18 cellular contexts compared by ENCODE assay signal in the genomic region with DNA sequence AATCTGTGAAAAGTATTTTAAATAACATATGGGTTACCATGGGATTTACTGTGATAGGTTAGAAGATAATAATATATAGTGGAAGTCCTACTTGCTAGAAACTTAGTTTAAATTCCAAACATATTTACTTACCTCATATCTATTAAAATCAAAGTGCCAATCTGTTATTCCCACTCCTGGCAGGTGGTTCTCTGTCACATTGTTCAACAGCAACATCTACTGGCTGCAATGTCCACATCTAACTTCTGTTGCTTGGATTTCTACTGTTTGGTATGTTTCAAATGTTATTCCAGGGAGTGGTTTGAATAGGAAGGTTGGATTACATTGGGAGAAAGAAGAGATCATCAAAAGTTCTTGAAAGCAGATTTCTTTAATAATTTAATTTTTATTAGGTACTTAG.
DNase-seq lines count a peak whose midpoint lies in the region; ATAC-seq and TF ChIP-seq lines count a peak whose summit lies in the region.
"Had no signal": no experiment of that assay in that cellular context is flagged by ENCODE, and none has a peak within 500 bp of the region (broad histone marks: within the 10 kb centered on the region; RNA-seq: fewer than 3 reads in every experiment).

No MANE protein-coding gene starts in this region.

- H3K4me1 Mint-ChIP-seq in natural killer cell treated with Interleukin-12 subunit alpha and Interleukin-12 subunit beta and Interleukin-15 and Interleukin-18, amount 100 ng/mL, for 72 hours (ENCODE audit: low read depth in 2 of 2), result no peaks in the 10 kb centered on the region
- H3K4me1 Mint-ChIP-seq in activated T-cell treated with anti-CD3 and anti-CD28 coated beads, Interleukin-2, amount 50 U/mL, for 72 hours (ENCODE audit: low read depth), result no peaks in the 10 kb centered on the region
- H3K4me1 Mint-ChIP-seq: B cell, nephron progenitor cell had no signal

- no peak for ATAC-seq in PC-3
- ATAC-seq in natural killer cell treated with Interleukin-12 subunit alpha and Interleukin-12 subunit beta and Interleukin-15 and Interleukin-18, amount 100 ng/mL, for 72 hours, result no peak
- no peak for ATAC-seq in activated T-cell treated with anti-CD3 and anti-CD28 coated beads, Interleukin-2, amount 50 U/mL, for 72 hours (replicated peaks in 1 of 2)
- no peak for ATAC-seq in GM21528 (IDR thresholded peaks at IDR 0.05; ENCODE audit: low FRiP score, unreplicated experiment)
- ATAC-seq: esophagus mucosa had no signal

- TF ChIP-seq CTCF in LNCaP clone FGC (IDR thresholded peaks at IDR 0.05; ENCODE audit: control insufficient read depth, extremely low read depth, insufficient read depth) (peak; percentile 78), PC-3 (conservative IDR thresholded peaks at IDR 0.05; ENCODE audit: low read depth, low read length) (peak; percentile 46)

- POLR2A ChIA-PET in PC-3 (lab: Charles Lee; ENCODE audit: unreplicated experiment), result no interaction called here

- no peaks in the 10 kb centered on the region for H3K9me3 ChIP-seq in PC-3 (ENCODE audit: low read length)
- H3K9me3 ChIP-seq: colonic mucosa, sigmoid colon, tibial artery had no signal

- no peaks in the 10 kb centered on the region for H4K20me1 ChIP-seq in PC-3 (ENCODE audit: low read length)

- H3K36me3 Mint-ChIP-seq in natural killer cell treated with Interleukin-12 subunit alpha and Interleukin-12 subunit beta and Interleukin-15 and Interleukin-18, amount 100 ng/mL, for 72 hours, result no peaks in the 10 kb centered on the region
- no peaks in the 10 kb centered on the region for H3K36me3 Mint-ChIP-seq in activated T-cell treated with anti-CD3 and anti-CD28 coated beads, Interleukin-2, amount 50 U/mL, for 72 hours (ENCODE audit: insufficient read depth in 2 of 2)

- intact Hi-C loops in PC-3 (cut with micrococcal nuclease), result loop anchor here (2.0 to 10.0 kb wide), 2 partner anchors 391 to 417 kb away; no protein-coding TSS in a partner anchor

- BruUV-seq in PC-3 (replicated peaks; lab: Mats Ljungman, UMichigan), result no TSS peak

- no peak overlapping the region for H3K9ac ChIP-seq in PC-3 (ENCODE audit: low read length)

- H3K4me3 ChIP-seq in LNCaP clone FGC (ENCODE audit: low read depth, low read length) (no peak overlapping the region), PC-3 (ENCODE audit: low read length) (no peak overlapping the region)
- H3K4me3 ChIP-seq: colonic mucosa, sigmoid colon, tibial artery had no signal

- no peak overlapping the region for H2AFZ ChIP-seq in PC-3 (ENCODE audit: low read length)

- no peak overlapping the region for H3K4me2 ChIP-seq in PC-3 (ENCODE audit: low read length)

- no peaks in the 10 kb centered on the region for H3K9me2 ChIP-seq in PC-3 (replicated peaks; ENCODE audit: low read length)

- no peaks in the 10 kb centered on the region for H3K36me3 ChIP-seq in PC-3 (ENCODE audit: low read depth, low read length)
- H3K36me3 ChIP-seq: colonic mucosa, sigmoid colon, tibial artery had no signal

- H3K27ac ChIP-seq in PC-3 (ENCODE audit: low read length), result no peak overlapping the region
- H3K27ac ChIP-seq: colonic mucosa, sigmoid colon, tibial artery had no signal

- H3K27me3 Mint-ChIP-seq in natural killer cell treated with Interleukin-12 subunit alpha and Interleukin-12 subunit beta and Interleukin-15 and Interleukin-18, amount 100 ng/mL, for 72 hours, result no peaks in the 10 kb centered on the region
- H3K27me3 Mint-ChIP-seq in activated T-cell treated with anti-CD3 and anti-CD28 coated beads, Interleukin-2, amount 50 U/mL, for 72 hours (ENCODE audit: low read depth), result no peaks in the 10 kb centered on the region
- H3K27me3 Mint-ChIP-seq: B cell had no signal

- no peaks in the 10 kb centered on the region for H3K27me3 ChIP-seq in PC-3 (ENCODE audit: low read length)
- H3K27me3 ChIP-seq: colonic mucosa, sigmoid colon, tibial artery had no signal

- H3K27ac Mint-ChIP-seq in natural killer cell treated with Interleukin-12 subunit alpha and Interleukin-12 subunit beta and Interleukin-15 and Interleukin-18, amount 100 ng/mL, for 72 hours, result no peak overlapping the region
- no peak overlapping the region for H3K27ac Mint-ChIP-seq in activated T-cell treated with anti-CD3 and anti-CD28 coated beads, Interleukin-2, amount 50 U/mL, for 72 hours
- H3K27ac Mint-ChIP-seq: B cell, nephron progenitor cell had no signal

- H3K79me2 ChIP-seq in PC-3 (ENCODE audit: low read length), result no peaks in the 10 kb centered on the region

- peaks cover 6% of the 10 kb centered on the region for H3K9me3 Mint-ChIP-seq in natural killer cell treated with Interleukin-12 subunit alpha and Interleukin-12 subunit beta and Interleukin-15 and Interleukin-18, amount 100 ng/mL, for 72 hours
- peaks cover 1 to 4% of the 10 kb centered on the region in 2 donors for H3K9me3 Mint-ChIP-seq in activated T-cell treated with anti-CD3 and anti-CD28 coated beads, Interleukin-2, amount 50 U/mL, for 72 hours
- H3K9me3 Mint-ChIP-seq: nephron progenitor cell had no signal

- no peaks in the 10 kb centered on the region for H3K4me1 ChIP-seq in PC-3 (ENCODE audit: insufficient read depth, low read length)
- H3K4me1 ChIP-seq: colonic mucosa, sigmoid colon, tibial artery had no signal

- no peak overlapping the region for H3K4me3 Mint-ChIP-seq in natural killer cell treated with Interleukin-12 subunit alpha and Interleukin-12 subunit beta and Interleukin-15 and Interleukin-18, amount 100 ng/mL, for 72 hours
- H3K4me3 Mint-ChIP-seq in activated T-cell treated with anti-CD3 and anti-CD28 coated beads, Interleukin-2, amount 50 U/mL, for 72 hours, result no peak overlapping the region
- H3K4me3 Mint-ChIP-seq: B cell, nephron progenitor cell had no signal

- DNase-seq in COR-L47 (lab: John Stamatoyannopoulos, UW) (peak; percentile 19), LNCaP clone FGC (ENCODE audit: low read depth) (no peak), PC-3 (peak; percentile 25), iPS-NIHi11 (ENCODE audit: low spot score) (peak; percentile 14), SKM-1 (lab: John Stamatoyannopoulos, UW; ENCODE audit: unreplicated experiment) (no peak)
- no peak for DNase-seq in natural killer cell treated with Interleukin-12 subunit alpha and Interleukin-12 subunit beta and Interleukin-15 and Interleukin-18, amount 100 ng/mL, for 72 hours (ENCODE audit: low spot score)
- DNase-seq in activated T-cell treated with anti-CD3 and anti-CD28 coated beads, Interleukin-2, amount 50 U/mL, for 72 hours, result no peak
- DNase-seq: activated CD4-positive, alpha-beta T cell treated with anti-CD3 and anti-CD28 coated beads, Interleukin-2, amount 50 U/mL, for 1 hour; activated T-cell treated with anti-CD3 and anti-CD28 coated beads, Interleukin-2, amount 50 U/mL, for 48 hours; colonic mucosa; NCI-H774; nephron progenitor cell; sigmoid colon; stimulated activated CD4-positive, alpha-beta T cell treated with anti-CD3 and anti-CD28 coated beads, Interleukin-4, amount 100 ng/mL, for 24 hours; tibial artery had no signal

- H3F3A ChIP-seq in PC-3 (ENCODE audit: low read length, unreplicated experiment), result no peaks in the 10 kb centered on the region

- CTCF ChIA-PET in PC-3 (lab: Charles Lee), result no interaction called here

Comparison
In these comparisons a context has a peak if more than half of its experiments do, and no peak if none do; other contexts are left out.
1. DNase-seq: peak in COR-L47 (single experiment), PC-3 (single experiment) and iPS-NIHi11 (single experiment); none in LNCaP clone FGC (single experiment), natural killer cell treated with Interleukin-12 subunit alpha and Interleukin-12 subunit beta and Interleukin-15 and Interleukin-18, amount 100 ng/mL, for 72 hours (single experiment), activated T-cell treated with anti-CD3 and anti-CD28 coated beads, Interleukin-2, amount 50 U/mL, for 72 hours (0 of 2) and SKM-1 (single experiment).